In the genomic region with DNA sequence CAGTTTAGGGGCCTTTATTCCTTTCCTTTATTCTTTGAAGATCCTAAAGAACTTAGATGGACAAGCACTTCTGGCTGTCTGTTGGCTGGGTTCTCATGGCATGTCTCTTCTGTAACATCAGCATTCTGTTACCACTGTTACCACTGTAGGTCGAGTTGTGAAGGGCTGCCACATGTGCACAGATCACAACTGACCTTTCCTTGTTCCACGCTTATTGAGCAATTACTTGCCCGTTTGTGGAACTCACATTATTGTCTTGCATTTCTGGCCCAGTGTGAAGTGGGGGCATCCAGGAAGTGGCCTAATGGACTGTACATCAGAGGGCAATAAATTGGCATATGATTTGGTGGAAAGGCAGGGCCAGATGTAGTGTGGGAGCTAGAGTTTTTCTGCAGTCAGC, we compare ENCODE assay signal across 16 cellular contexts. TPM values are rescaled to one million over a fixed set of nuclear protein-coding genes. Genes with fewer than 3 reads are reported as not detected.
A peak's percentile ranks its signal among the peaks of the same experiment; 100 is the strongest.
DNase-seq lines count a peak whose midpoint lies in the region; ATAC-seq and TF ChIP-seq lines count a peak whose summit lies in the region.
"Had no signal": no experiment of that assay in that cellular context is flagged by ENCODE, and none has a peak within 500 bp of the region (broad histone marks: within the 10 kb centered on the region; RNA-seq: fewer than 3 reads in every experiment).

No MANE protein-coding gene starts in this region.

- no peaks in the 10 kb centered on the region for H3K4me1 ChIP-seq in breast epithelium

- H3K4me3 ChIP-seq in breast epithelium, result no peak overlapping the region
- H3K4me3 ChIP-seq: lung had no signal

- no peak for TF ChIP-seq POLR2A in breast epithelium (IDR thresholded peaks at IDR 0.05)

- H3K36me3 Mint-ChIP-seq in MCF 10A (ENCODE audit: insufficient read depth, unreplicated experiment), result peaks cover 29% of the 10 kb centered on the region
- peaks cover 11% of the 10 kb centered on the region for H3K36me3 Mint-ChIP-seq in activated T-helper 1 cell treated with anti-CD3 and anti-CD28 coated beads, Interleukin-12 subunit alpha, Interleukin-12 subunit beta, Interleukin-2, Interleukin-4 antibody, amounts not matched to agents 30 ng/mL and 10 ng/mL and 1 ng/mL, durations not matched to agents 14 hours and 24 hours and 36 hours (ENCODE audit: low read depth)
- peaks cover 21 to 37% of the 10 kb centered on the region in 2 donors for H3K36me3 Mint-ChIP-seq in stimulated activated naive B cell treated with anti-CD40 and anti-IgM and Interleukin-4, amounts not matched to agents 10 μg/mL and 1 μg/mL and 100 μg/mL, for 72 hours

- intact Hi-C loops in breast epithelium (cut with DNase I; ENCODE audit: low total_unique reads) (no loop called here), MCF 10A (cut with micrococcal nuclease) (no loop called here)
- intact Hi-C loops in activated T-helper 1 cell treated with anti-CD3 and anti-CD28 coated beads, Interleukin-12 subunit alpha, Interleukin-12 subunit beta, Interleukin-2, Interleukin-4 antibody, amounts not matched to agents 30 ng/mL and 10 ng/mL and 1 ng/mL, durations not matched to agents 14 hours and 24 hours and 36 hours (cut with micrococcal nuclease), result loop anchor here (2.0 kb wide), 1 partner anchor 14 kb away; no protein-coding TSS in a partner anchor

- no peaks in the 10 kb centered on the region for H3K27me3 Mint-ChIP-seq in MCF 10A (ENCODE audit: insufficient read depth, unreplicated experiment)
- no peaks in the 10 kb centered on the region for H3K27me3 Mint-ChIP-seq in activated T-helper 1 cell treated with anti-CD3 and anti-CD28 coated beads, Interleukin-12 subunit alpha, Interleukin-12 subunit beta, Interleukin-2, Interleukin-4 antibody, amounts not matched to agents 30 ng/mL and 10 ng/mL and 1 ng/mL, durations not matched to agents 14 hours and 24 hours and 36 hours (ENCODE audit: insufficient read depth)
- no peaks in the 10 kb centered on the region for H3K27me3 Mint-ChIP-seq in stimulated activated naive B cell treated with anti-CD40 and anti-IgM and Interleukin-4, amounts not matched to agents 10 μg/mL and 1 μg/mL and 100 μg/mL, for 72 hours
- H3K27me3 Mint-ChIP-seq: B cell had no signal

- TF ChIP-seq CTCF in breast epithelium (IDR thresholded peaks at IDR 0.05) (no peak), MCF 10A (IDR thresholded peaks at IDR 0.05; ENCODE audit: unreplicated experiment) (no peak)

- H3K4me3 Mint-ChIP-seq in MCF 10A (ENCODE audit: unreplicated experiment), result no peak overlapping the region
- no peak overlapping the region for H3K4me3 Mint-ChIP-seq in activated T-helper 1 cell treated with anti-CD3 and anti-CD28 coated beads, Interleukin-12 subunit alpha, Interleukin-12 subunit beta, Interleukin-2, Interleukin-4 antibody, amounts not matched to agents 30 ng/mL and 10 ng/mL and 1 ng/mL, durations not matched to agents 14 hours and 24 hours and 36 hours
- no peak overlapping the region for H3K4me3 Mint-ChIP-seq in stimulated activated naive B cell treated with anti-CD40 and anti-IgM and Interleukin-4, amounts not matched to agents 10 μg/mL and 1 μg/mL and 100 μg/mL, for 72 hours
- H3K4me3 Mint-ChIP-seq: B cell had no signal

- POLR2A ChIA-PET in MCF 10A (lab: Yijun Ruan, JAX), result interaction anchor here (1.4 kb wide), 1 partner anchor 54 kb away, joined by 3 read pairs; no protein-coding TSS in a partner anchor

- ATAC-seq in left lobe of liver, result peak; percentile 80
- no peak for ATAC-seq in stimulated activated naive B cell treated with anti-CD40 and anti-IgM and Interleukin-4, amounts not matched to agents 10 μg/mL and 1 μg/mL and 100 μg/mL, for 72 hours (replicated peaks)

- H3K27ac ChIP-seq in breast epithelium, result peak overlapping the region; percentile 3 to 19

- CTCF ChIA-PET in MCF 10A (lab: Yijun Ruan, JAX), result interaction anchor here (0.6 to 1.3 kb wide), 2 partner anchors 10 to 40 kb away, joined by 3 to 5 read pairs; no protein-coding TSS in a partner anchor

- H3K27me3 ChIP-seq in breast epithelium, result no peaks in the 10 kb centered on the region

- H3K4me1 Mint-ChIP-seq in MCF 10A (ENCODE audit: insufficient read depth, unreplicated experiment), result peaks cover 17% of the 10 kb centered on the region
- H3K4me1 Mint-ChIP-seq in activated T-helper 1 cell treated with anti-CD3 and anti-CD28 coated beads, Interleukin-12 subunit alpha, Interleukin-12 subunit beta, Interleukin-2, Interleukin-4 antibody, amounts not matched to agents 30 ng/mL and 10 ng/mL and 1 ng/mL, durations not matched to agents 14 hours and 24 hours and 36 hours (ENCODE audit: low read depth), result peaks cover 33% of the 10 kb centered on the region
- H3K4me1 Mint-ChIP-seq in stimulated activated naive B cell treated with anti-CD40 and anti-IgM and Interleukin-4, amounts not matched to agents 10 μg/mL and 1 μg/mL and 100 μg/mL, for 72 hours, result peaks cover 28 to 38% of the 10 kb centered on the region in 2 donors

- no peaks in the 10 kb centered on the region for H3K36me3 ChIP-seq in breast epithelium

- BruUV-seq in MCF 10A (replicated peaks; lab: Mats Ljungman, UMichigan), result no TSS peak

- no peak overlapping the region for H3K27ac Mint-ChIP-seq in MCF 10A (ENCODE audit: low read depth, unreplicated experiment)
- peak overlapping the region; percentile 71 for H3K27ac Mint-ChIP-seq in activated T-helper 1 cell treated with anti-CD3 and anti-CD28 coated beads, Interleukin-12 subunit alpha, Interleukin-12 subunit beta, Interleukin-2, Interleukin-4 antibody, amounts not matched to agents 30 ng/mL and 10 ng/mL and 1 ng/mL, durations not matched to agents 14 hours and 24 hours and 36 hours
- H3K27ac Mint-ChIP-seq in stimulated activated naive B cell treated with anti-CD40 and anti-IgM and Interleukin-4, amounts not matched to agents 10 μg/mL and 1 μg/mL and 100 μg/mL, for 72 hours, result peak overlapping the region; percentile 88
- H3K27ac Mint-ChIP-seq: B cell had no signal

- H3K9me3 Mint-ChIP-seq in MCF 10A (ENCODE audit: unreplicated experiment), result no peaks in the 10 kb centered on the region
- no peaks in the 10 kb centered on the region for H3K9me3 Mint-ChIP-seq in activated T-helper 1 cell treated with anti-CD3 and anti-CD28 coated beads, Interleukin-12 subunit alpha, Interleukin-12 subunit beta, Interleukin-2, Interleukin-4 antibody, amounts not matched to agents 30 ng/mL and 10 ng/mL and 1 ng/mL, durations not matched to agents 14 hours and 24 hours and 36 hours
- H3K9me3 Mint-ChIP-seq in stimulated activated naive B cell treated with anti-CD40 and anti-IgM and Interleukin-4, amounts not matched to agents 10 μg/mL and 1 μg/mL and 100 μg/mL, for 72 hours, result no peaks in the 10 kb centered on the region

- no peaks in the 10 kb centered on the region for H3K9me3 ChIP-seq in breast epithelium

- DNase-seq in breast epithelium (ENCODE audit: low spot score in 2 of 2) (no peak), MCF 10A (ENCODE audit: unreplicated experiment) (no peak), left lobe of liver (ENCODE audit: low spot score) (no peak), middle frontal gyrus (ENCODE audit: extremely low spot score, low spot score) (no peak), kidney glomerular epithelial cell (lab: John Stamatoyannopoulos, UW) (no peak), NCI-H2196 treated with DMSO at 0.1 percent for 48 hours (lab: John Stamatoyannopoulos, UW; ENCODE audit: unreplicated experiment) (no peak)
- no peak for DNase-seq in activated T-helper 1 cell treated with anti-CD3 and anti-CD28 coated beads, Interleukin-12 subunit alpha, Interleukin-12 subunit beta, Interleukin-2, Interleukin-4 antibody, amounts not matched to agents 30 ng/mL and 10 ng/mL and 1 ng/mL, durations not matched to agents 14 hours and 24 hours and 36 hours (ENCODE audit: low spot score)
- no peak for DNase-seq in stimulated activated naive B cell treated with anti-CD40 and anti-IgM and Interleukin-4, amounts not matched to agents 10 μg/mL and 1 μg/mL and 100 μg/mL, for 72 hours
- DNase-seq: activated CD4-positive, alpha-beta T cell treated with anti-CD3 and anti-CD28 coated beads for 4 hours; cerebellar nuclear complex; NCI-H1417; stimulated activated CD4-positive, alpha-beta T cell treated with anti-CD3 and anti-CD28 coated beads, Interleukin-1b, Interleukin-23, amount 100 ng/mL, for 48 hours had no signal

RNA-seq across cellular contexts. Expression of a gene that starts 23.7 kb away (rescaled TPM):
- total RNA-seq in breast epithelium, result 10 to 100 TPM; 25.8 to 32.1 (median 25.9) TPM
- total RNA-seq in MCF 10A (2022), result 50.0 and 50.6 TPM in 2 replicates
- 46.7 TPM in 2 replicates for total RNA-seq in activated T-helper 1 cell treated with anti-CD3 and anti-CD28 coated beads, Interleukin-12 subunit alpha, Interleukin-12 subunit beta, Interleukin-2, Interleukin-4 antibody, amounts not matched to agents 30 ng/mL and 10 ng/mL and 1 ng/mL, durations not matched to agents 14 hours and 24 hours and 36 hours
- 22.8 TPM for total RNA-seq in left lobe of liver

RNA-seq across cellular contexts. Expression of a gene that starts 27.7 kb away (rescaled TPM):
- total RNA-seq in breast epithelium (not detected), MCF 10A (2022) (not detected in 2 replicates), left lobe of liver (not detected)
- 0.17 and 0.44 TPM in 2 replicates for total RNA-seq in activated T-helper 1 cell treated with anti-CD3 and anti-CD28 coated beads, Interleukin-12 subunit alpha, Interleukin-12 subunit beta, Interleukin-2, Interleukin-4 antibody, amounts not matched to agents 30 ng/mL and 10 ng/mL and 1 ng/mL, durations not matched to agents 14 hours and 24 hours and 36 hours
- total RNA-seq: B cell; Daoy; lung; T-helper 2 cell treated with Interferon-gamma antibody and Interleukin-4, amounts not matched to agents 100 ng/mL and 5 ng/mL, for 36 hours had no signal

RNA-seq across cellular contexts. Expression of a gene that starts 42.9 kb away (rescaled TPM):
- total RNA-seq in breast epithelium (1 to 10 TPM in 1 of 3 donors, under 1 TPM in 2; 0.66 to 2.2 (median 0.88) TPM), MCF 10A (2022) (not detected in 2 replicates), left lobe of liver (not detected)
- 0.18 TPM in 1 of 2 replicates, not detected in the other for total RNA-seq in activated T-helper 1 cell treated with anti-CD3 and anti-CD28 coated beads, Interleukin-12 subunit alpha, Interleukin-12 subunit beta, Interleukin-2, Interleukin-4 antibody, amounts not matched to agents 30 ng/mL and 10 ng/mL and 1 ng/mL, durations not matched to agents 14 hours and 24 hours and 36 hours
- total RNA-seq: B cell; T-helper 2 cell treated with Interferon-gamma antibody and Interleukin-4, amounts not matched to agents 100 ng/mL and 5 ng/mL, for 36 hours had no signal
